15 cellular contexts compared by ENCODE assay signal in the genomic region with DNA sequence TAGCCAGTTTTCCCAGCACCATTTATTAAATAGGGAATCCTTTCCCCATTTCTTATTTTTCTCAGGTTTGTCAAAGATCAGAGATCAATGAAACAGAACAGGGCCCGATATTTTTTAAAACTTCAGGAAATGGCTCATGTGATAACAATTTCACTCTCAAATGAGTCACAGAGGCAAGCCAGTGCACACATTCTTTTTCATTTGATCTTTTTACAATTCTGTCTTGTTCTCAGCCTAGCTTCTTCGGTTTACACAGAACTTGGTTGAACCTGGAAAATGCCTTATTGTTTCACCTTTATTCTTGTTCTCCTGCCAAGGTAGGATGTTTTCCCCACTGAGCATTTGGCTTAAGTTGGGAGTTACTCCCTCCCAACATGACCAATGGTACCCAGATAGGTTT.
DNase-seq lines count a peak whose midpoint lies in the region; ATAC-seq lines count a peak whose summit lies in the region.
"Had no signal": no experiment of that assay in that cellular context is flagged by ENCODE, and none has a peak within 500 bp of the region (broad histone marks: within the 10 kb centered on the region; RNA-seq: fewer than 3 reads in every experiment).

No MANE protein-coding gene starts in this region.

- H2BK120ac ChIP-seq in trophoblast cell (ENCODE audit: insufficient read depth, low read length, poor library complexity), result no peak overlapping the region

- H3K4me3 ChIP-seq in SJSA1, result no peak overlapping the region
- H3K4me3 ChIP-seq in trophoblast cell (ENCODE audit: low read depth, low read length), result no peak overlapping the region
- H3K4me3 ChIP-seq: psoas muscle, tibial nerve had no signal

- H3K9me3 ChIP-seq in SJSA1 (replicated peaks), result no peaks in the 10 kb centered on the region
- H3K9me3 ChIP-seq in trophoblast cell (ENCODE audit: insufficient read depth, low read depth, low read length), result no peaks in the 10 kb centered on the region

- H3K18ac ChIP-seq in trophoblast cell (ENCODE audit: low read length), result no peak overlapping the region

- H2BK12ac ChIP-seq in trophoblast cell (ENCODE audit: low read length), result no peak overlapping the region

- no peak overlapping the region for H4K8ac ChIP-seq in trophoblast cell (ENCODE audit: low read depth, low read length)

- H3K9ac ChIP-seq in trophoblast cell (ENCODE audit: low read length), result no peak overlapping the region

- peak; percentile 56 for DNase-seq in GM03348 (ENCODE audit: low spot score)
- peak in 1 of 2 experiments; percentile 31 for DNase-seq in SJSA1 (ENCODE audit: low read depth in 1 of 2, low spot score in 2 of 2)
- DNase-seq in epithelial cell of prostate (ENCODE audit: low read depth, low spot score), result no peak
- no peak for DNase-seq in trophoblast cell
- DNase-seq in activated T-cell treated with anti-CD3 and anti-CD28 coated beads, Interleukin-2, amount 50 U/mL, for 1 hour, result no peak
- no peak for DNase-seq in HT-29 (ENCODE audit: low spot score)
- DNase-seq in stimulated activated naive CD4-positive, alpha-beta T cell (lab: John Stamatoyannopoulos, UW), result no peak
- DNase-seq: activated CD4-positive, alpha-beta memory T cell treated with anti-CD3 and anti-CD28 coated beads, Interleukin-2, amount 10 ng/mL, durations not matched to agents 7 days and 5 days; CD4-positive, alpha-beta memory T cell; endodermal cell; psoas muscle; stimulated activated CD4-positive, alpha-beta T cell treated with anti-CD3 and anti-CD28 coated beads, Interleukin-2, amount 100 ng/mL, for 24 hours had no signal

- no peak overlapping the region for H3K14ac ChIP-seq in trophoblast cell (ENCODE audit: low read length)

- H3K27me3 ChIP-seq in SJSA1 (replicated peaks) (0 out of 2 replicates have a peak, but pooled peaks cover 3% of the 10 kb centered on the region), trophoblast cell (ENCODE audit: insufficient read depth, low read length) (no peaks in the 10 kb centered on the region)
- H3K27me3 ChIP-seq: tibial nerve had no signal

- no peak overlapping the region for H3K4ac ChIP-seq in trophoblast cell (ENCODE audit: low read depth, low read length)

- peaks cover 13% of the 10 kb centered on the region for H3K4me1 ChIP-seq in SJSA1 (replicated peaks)
- H3K4me1 ChIP-seq in trophoblast cell (ENCODE audit: control insufficient read depth in 1 of 2, insufficient read depth in 2 of 2, low read length in 2 of 2), result no peaks in the 10 kb centered on the region
- H3K4me1 ChIP-seq: psoas muscle, tibial nerve had no signal

- H3K79me1 ChIP-seq in trophoblast cell (ENCODE audit: low read length), result no peaks in the 10 kb centered on the region

- ATAC-seq in HG03354 (IDR thresholded peaks at IDR 0.05; ENCODE audit: poor library complexity, severe bottlenecking, unreplicated experiment), result no peak
- ATAC-seq: left lobe of liver, psoas muscle had no signal

- no peak overlapping the region for H3K4me2 ChIP-seq in trophoblast cell (ENCODE audit: low read length)

- H2AFZ ChIP-seq in trophoblast cell (ENCODE audit: insufficient read depth, low read length, poor library complexity), result no peak overlapping the region

- H3K36me3 ChIP-seq in SJSA1 (no peaks in the 10 kb centered on the region), trophoblast cell (ENCODE audit: control insufficient read depth in 1 of 2, insufficient read depth in 2 of 2, low read length in 2 of 2) (no peaks in the 10 kb centered on the region)
- H3K36me3 ChIP-seq: tibial nerve had no signal

- peak overlapping the region; percentile 69 for H3K27ac ChIP-seq in SJSA1
- peak overlapping the region; percentile 91 for H3K27ac ChIP-seq in epithelial cell of prostate
- H3K27ac ChIP-seq in trophoblast cell (ENCODE audit: low read depth, low read length), result peak overlapping the region; percentile 19
- H3K27ac ChIP-seq: psoas muscle, tibial nerve had no signal

- WGBS in trophoblast cell (ENCODE audit: extremely low coverage, insufficient coverage, insufficient read length), result no CpG with 5 or more reads among the region's 2 CpGs

- no peak overlapping the region for H2AK5ac ChIP-seq in trophoblast cell (ENCODE audit: low read length)

- no peak overlapping the region for H4K91ac ChIP-seq in trophoblast cell (ENCODE audit: low read depth, low read length)

- no peaks in the 10 kb centered on the region for H3K79me2 ChIP-seq in trophoblast cell (ENCODE audit: control insufficient read depth, insufficient read depth, low read length, poor library complexity)

- no peak overlapping the region for H4K12ac ChIP-seq in trophoblast cell (ENCODE audit: low read depth, low read length)

- H3K23ac ChIP-seq in trophoblast cell (ENCODE audit: low read length), result no peak overlapping the region

- no peak overlapping the region for H2BK5ac ChIP-seq in trophoblast cell (ENCODE audit: low read depth, low read length, poor library complexity)

Comparison
In these comparisons a context has a peak if more than half of its experiments do, and no peak if none do; other contexts are left out.
1. H3K27ac ChIP-seq: peak in every context shown above with its lines; median percentile 91 in epithelial cell of prostate; 69 in SJSA1; 19 in trophoblast cell.